In genomic region chr9:127976943-127977871, GRCh38 we compare ENCODE assay signal across 1 cellular context.
TF ChIP-seq lines count a peak whose summit lies in the region.

No MANE protein-coding gene starts in this region.

TF ChIP-seq in HepG2, 621 proteins besides CTCF, POLR2A, EP300 and RAD21:
- TF ChIP-seq NFE2 (CRISPR knock-in tag; IDR thresholded peaks at IDR 0.05) (no peak), TBX2 (CRISPR knock-in tag; IDR thresholded peaks at IDR 0.05; ENCODE audit: borderline replicate concordance) (0 out of 2 replicates have a peak, but pooled peaks have one; percentile 26), ZNF691 (CRISPR knock-in tag; IDR thresholded peaks at IDR 0.05; ENCODE audit: borderline replicate concordance, low read depth) (0 out of 2 replicates have a peak, but pooled peaks have one; percentile 30), KDM5B (CRISPR knock-in tag; IDR thresholded peaks at IDR 0.05; ENCODE audit: borderline replicate concordance) (no peak), HMGXB4 (CRISPR knock-in tag; IDR thresholded peaks at IDR 0.05; ENCODE audit: borderline replicate concordance in 1 of 2, low read depth in 1 of 2) (0 out of 4 replicates have a peak, but pooled peaks of 1 of the 2 experiments have one; percentile 6), ZNF431 (CRISPR knock-in tag; IDR thresholded peaks at IDR 0.05; ENCODE audit: borderline replicate concordance, low read depth) (no peak), IKZF4 (CRISPR knock-in tag; IDR thresholded peaks at IDR 0.05; ENCODE audit: borderline replicate concordance, low read depth, not compliant biosample characterization) (no peak), SPEN (CRISPR knock-in tag; IDR thresholded peaks at IDR 0.05; ENCODE audit: low read depth) (peak; percentile 20; the same call in 1 of the 2 replicates), HNF1A (IDR thresholded peaks at IDR 0.05; ENCODE audit: low read depth) (no peak), HNF1A (CRISPR knock-in tag; IDR thresholded peaks at IDR 0.05; ENCODE audit: borderline replicate concordance) (no peak), ZBTB38 (CRISPR knock-in tag; IDR thresholded peaks at IDR 0.05) (0 out of 2 replicates have a peak, but pooled peaks have one; percentile 49), ZNF891 (CRISPR knock-in tag; IDR thresholded peaks at IDR 0.05) (0 out of 2 replicates have a peak, but pooled peaks have one; percentile 26), FOXA3 (CRISPR knock-in tag; IDR thresholded peaks at IDR 0.05) (no peak), SYNCRIP (IDR thresholded peaks at IDR 0.05; ENCODE audit: insufficient read depth, low read depth, low read length) (no peak), ZBTB39 (CRISPR knock-in tag; IDR thresholded peaks at IDR 0.05) (no peak), ZNF747 (CRISPR knock-in tag; IDR thresholded peaks at IDR 0.05; ENCODE audit: borderline replicate concordance) (no peak), ZNF382 (CRISPR knock-in tag; IDR thresholded peaks at IDR 0.05; ENCODE audit: borderline replicate concordance) (no peak), ZNF496 (CRISPR knock-in tag; IDR thresholded peaks at IDR 0.05; ENCODE audit: insufficient replicate concordance) (no peak), ZKSCAN1 (IDR thresholded peaks at IDR 0.05; ENCODE audit: low read length) (no peak), ZNF607 (CRISPR knock-in tag; IDR thresholded peaks at IDR 0.05; ENCODE audit: borderline replicate concordance) (no peak), ZNF562 (CRISPR knock-in tag; IDR thresholded peaks at IDR 0.05; ENCODE audit: borderline replicate concordance) (no peak), SAP130 (CRISPR knock-in tag; IDR thresholded peaks at IDR 0.05; ENCODE audit: low read depth) (peak; percentile 32; the same call in 1 of the 2 replicates), ZNF629 (CRISPR knock-in tag; conservative IDR thresholded peaks at IDR 0.05) (peak; percentile 48; the same call in 1 of the 2 replicates), NFIB (CRISPR knock-in tag; IDR thresholded peaks at IDR 0.05; ENCODE audit: borderline replicate concordance) (no peak), ZNF317 (CRISPR knock-in tag; IDR thresholded peaks at IDR 0.05) (peak; percentile 97), ZBTB33 (CRISPR knock-in tag; IDR thresholded peaks at IDR 0.05) (no peak), SMAD3 (CRISPR knock-in tag; IDR thresholded peaks at IDR 0.05) (0 out of 2 replicates have a peak, but pooled peaks have one; percentile 24), ZNF687 (CRISPR knock-in tag; IDR thresholded peaks at IDR 0.05) (peak; percentile 3; the same call in 1 of the 2 replicates), EEA1 (CRISPR knock-in tag; IDR thresholded peaks at IDR 0.05; ENCODE audit: borderline replicate concordance) (no peak), NR2F1 (CRISPR knock-in tag; IDR thresholded peaks at IDR 0.05) (no peak), MYC (CRISPR knock-in tag; IDR thresholded peaks at IDR 0.05; ENCODE audit: borderline replicate concordance) (0 out of 2 replicates have a peak, but pooled peaks have one; percentile 9), NONO (IDR thresholded peaks at IDR 0.05) (no peak), NONO (CRISPR knock-in tag; conservative IDR thresholded peaks at IDR 0.05) (no peak), ZNF354B (CRISPR knock-in tag; IDR thresholded peaks at IDR 0.05) (no peak), ZNF572 (CRISPR knock-in tag; IDR thresholded peaks at IDR 0.05) (no peak)
